1 cellular context compared by ENCODE assay signal in the genomic region with DNA sequence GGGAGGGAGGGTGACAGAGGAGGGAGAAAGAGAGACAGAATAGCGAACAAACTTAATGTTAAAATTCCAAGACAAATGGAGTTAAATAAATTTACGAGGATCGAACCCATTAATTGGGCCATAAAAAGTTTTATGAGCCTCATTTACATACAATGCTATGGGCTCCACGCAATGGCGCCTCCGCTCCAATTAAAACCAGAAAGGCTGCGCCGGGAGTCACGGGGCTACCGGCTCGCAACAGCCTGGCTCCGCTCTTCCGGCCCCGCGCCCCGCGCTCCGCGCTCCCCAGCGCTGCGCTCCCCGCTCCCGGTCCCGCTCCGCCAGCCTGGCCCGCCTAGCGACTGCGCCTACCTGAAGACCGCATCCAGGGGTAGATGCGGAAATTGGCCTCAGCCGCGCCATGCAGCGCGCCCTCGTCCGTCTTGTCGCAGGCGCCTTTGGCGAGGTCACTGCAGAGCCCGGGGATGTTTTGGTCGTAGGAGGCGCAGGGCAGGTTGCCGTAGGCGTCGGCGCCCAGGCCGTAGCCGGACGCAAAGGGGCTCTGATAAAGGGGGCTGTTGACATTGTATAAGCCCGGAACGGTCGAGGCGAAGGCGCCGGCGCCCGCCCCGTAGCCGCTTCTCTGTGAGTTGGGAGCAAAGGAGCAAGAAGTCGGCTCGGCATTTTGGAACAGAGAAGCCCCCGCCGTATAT.
TF ChIP-seq lines count a peak whose summit lies in the region.

No MANE protein-coding gene starts in this region.

TF ChIP-seq in HepG2, 621 proteins besides CTCF, POLR2A, EP300 and RAD21:
- TF ChIP-seq ZNF367 (CRISPR knock-in tag; IDR thresholded peaks at IDR 0.05; ENCODE audit: borderline replicate concordance): no peak
- TF ChIP-seq, protein P1, sequence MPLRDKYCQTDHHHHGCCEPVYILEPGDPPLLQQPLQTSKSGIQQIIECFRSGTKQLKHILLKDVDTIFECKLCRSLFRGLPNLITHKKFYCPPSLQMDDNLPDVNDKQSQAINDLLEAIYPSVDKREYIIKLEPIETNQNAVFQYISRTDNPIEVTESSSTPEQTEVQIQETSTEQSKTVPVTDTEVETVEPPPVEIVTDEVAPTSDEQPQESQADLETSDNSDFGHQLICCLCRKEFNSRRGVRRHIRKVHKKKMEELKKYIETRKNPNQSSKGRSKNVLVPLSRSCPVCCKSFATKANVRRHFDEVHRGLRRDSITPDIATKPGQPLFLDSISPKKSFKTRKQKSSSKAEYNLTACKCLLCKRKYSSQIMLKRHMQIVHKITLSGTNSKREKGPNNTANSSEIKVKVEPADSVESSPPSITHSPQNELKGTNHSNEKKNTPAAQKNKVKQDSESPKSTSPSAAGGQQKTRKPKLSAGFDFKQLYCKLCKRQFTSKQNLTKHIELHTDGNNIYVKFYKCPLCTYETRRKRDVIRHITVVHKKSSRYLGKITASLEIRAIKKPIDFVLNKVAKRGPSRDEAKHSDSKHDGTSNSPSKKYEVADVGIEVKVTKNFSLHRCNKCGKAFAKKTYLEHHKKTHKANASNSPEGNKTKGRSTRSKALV (CRISPR knock-in tag; IDR thresholded peaks at IDR 0.05): peak; percentile 97
- TF ChIP-seq PHF8 (CRISPR knock-in tag; IDR thresholded peaks at IDR 0.05): 0 out of 2 replicates have a peak, but pooled peaks have one; percentile 8
- TF ChIP-seq HNRNPLL (IDR thresholded peaks at IDR 0.05; ENCODE audit: low read depth, low read length, poor library complexity, severe bottlenecking): peak; percentile 13
- no peak for TF ChIP-seq ISL2 (CRISPR knock-in tag; IDR thresholded peaks at IDR 0.05)
- TF ChIP-seq, protein P2, sequence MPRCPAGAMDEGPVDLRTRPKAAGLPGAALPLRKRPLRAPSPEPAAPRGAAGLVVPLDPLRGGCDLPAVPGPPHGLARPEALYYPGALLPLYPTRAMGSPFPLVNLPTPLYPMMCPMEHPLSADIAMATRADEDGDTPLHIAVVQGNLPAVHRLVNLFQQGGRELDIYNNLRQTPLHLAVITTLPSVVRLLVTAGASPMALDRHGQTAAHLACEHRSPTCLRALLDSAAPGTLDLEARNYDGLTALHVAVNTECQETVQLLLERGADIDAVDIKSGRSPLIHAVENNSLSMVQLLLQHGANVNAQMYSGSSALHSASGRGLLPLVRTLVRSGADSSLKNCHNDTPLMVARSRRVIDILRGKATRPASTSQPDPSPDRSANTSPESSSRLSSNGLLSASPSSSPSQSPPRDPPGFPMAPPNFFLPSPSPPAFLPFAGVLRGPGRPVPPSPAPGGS (CRISPR knock-in tag; IDR thresholded peaks at IDR 0.05): no peak
- TF ChIP-seq, protein P3, sequence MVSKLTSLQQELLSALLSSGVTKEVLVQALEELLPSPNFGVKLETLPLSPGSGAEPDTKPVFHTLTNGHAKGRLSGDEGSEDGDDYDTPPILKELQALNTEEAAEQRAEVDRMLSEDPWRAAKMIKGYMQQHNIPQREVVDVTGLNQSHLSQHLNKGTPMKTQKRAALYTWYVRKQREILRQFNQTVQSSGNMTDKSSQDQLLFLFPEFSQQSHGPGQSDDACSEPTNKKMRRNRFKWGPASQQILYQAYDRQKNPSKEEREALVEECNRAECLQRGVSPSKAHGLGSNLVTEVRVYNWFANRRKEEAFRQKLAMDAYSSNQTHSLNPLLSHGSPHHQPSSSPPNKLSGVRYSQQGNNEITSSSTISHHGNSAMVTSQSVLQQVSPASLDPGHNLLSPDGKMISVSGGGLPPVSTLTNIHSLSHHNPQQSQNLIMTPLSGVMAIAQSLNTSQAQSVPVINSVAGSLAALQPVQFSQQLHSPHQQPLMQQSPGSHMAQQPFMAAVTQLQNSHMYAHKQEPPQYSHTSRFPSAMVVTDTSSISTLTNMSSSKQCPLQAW (CRISPR knock-in tag; IDR thresholded peaks at IDR 0.05): no peak
- no peak for TF ChIP-seq MATR3 (CRISPR knock-in tag; IDR thresholded peaks at IDR 0.05)
- no peak for TF ChIP-seq KDM5B (CRISPR knock-in tag; IDR thresholded peaks at IDR 0.05; ENCODE audit: borderline replicate concordance)
- TF ChIP-seq, protein P4, sequence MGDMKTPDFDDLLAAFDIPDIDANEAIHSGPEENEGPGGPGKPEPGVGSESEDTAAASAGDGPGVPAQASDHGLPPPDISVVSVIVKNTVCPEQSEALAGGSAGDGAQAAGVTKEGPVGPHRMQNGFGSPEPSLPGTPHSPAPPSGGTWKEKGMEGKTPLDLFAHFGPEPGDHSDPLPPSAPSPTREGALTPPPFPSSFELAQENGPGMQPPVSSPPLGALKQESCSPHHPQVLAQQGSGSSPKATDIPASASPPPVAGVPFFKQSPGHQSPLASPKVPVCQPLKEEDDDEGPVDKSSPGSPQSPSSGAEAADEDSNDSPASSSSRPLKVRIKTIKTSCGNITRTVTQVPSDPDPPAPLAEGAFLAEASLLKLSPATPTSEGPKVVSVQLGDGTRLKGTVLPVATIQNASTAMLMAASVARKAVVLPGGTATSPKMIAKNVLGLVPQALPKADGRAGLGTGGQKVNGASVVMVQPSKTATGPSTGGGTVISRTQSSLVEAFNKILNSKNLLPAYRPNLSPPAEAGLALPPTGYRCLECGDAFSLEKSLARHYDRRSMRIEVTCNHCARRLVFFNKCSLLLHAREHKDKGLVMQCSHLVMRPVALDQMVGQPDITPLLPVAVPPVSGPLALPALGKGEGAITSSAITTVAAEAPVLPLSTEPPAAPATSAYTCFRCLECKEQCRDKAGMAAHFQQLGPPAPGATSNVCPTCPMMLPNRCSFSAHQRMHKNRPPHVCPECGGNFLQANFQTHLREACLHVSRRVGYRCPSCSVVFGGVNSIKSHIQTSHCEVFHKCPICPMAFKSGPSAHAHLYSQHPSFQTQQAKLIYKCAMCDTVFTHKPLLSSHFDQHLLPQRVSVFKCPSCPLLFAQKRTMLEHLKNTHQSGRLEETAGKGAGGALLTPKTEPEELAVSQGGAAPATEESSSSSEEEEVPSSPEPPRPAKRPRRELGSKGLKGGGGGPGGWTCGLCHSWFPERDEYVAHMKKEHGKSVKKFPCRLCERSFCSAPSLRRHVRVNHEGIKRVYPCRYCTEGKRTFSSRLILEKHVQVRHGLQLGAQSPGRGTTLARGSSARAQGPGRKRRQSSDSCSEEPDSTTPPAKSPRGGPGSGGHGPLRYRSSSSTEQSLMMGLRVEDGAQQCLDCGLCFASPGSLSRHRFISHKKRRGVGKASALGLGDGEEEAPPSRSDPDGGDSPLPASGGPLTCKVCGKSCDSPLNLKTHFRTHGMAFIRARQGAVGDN (CRISPR knock-in tag; IDR thresholded peaks at IDR 0.05): peak; percentile 45
- TF ChIP-seq, protein P5, sequence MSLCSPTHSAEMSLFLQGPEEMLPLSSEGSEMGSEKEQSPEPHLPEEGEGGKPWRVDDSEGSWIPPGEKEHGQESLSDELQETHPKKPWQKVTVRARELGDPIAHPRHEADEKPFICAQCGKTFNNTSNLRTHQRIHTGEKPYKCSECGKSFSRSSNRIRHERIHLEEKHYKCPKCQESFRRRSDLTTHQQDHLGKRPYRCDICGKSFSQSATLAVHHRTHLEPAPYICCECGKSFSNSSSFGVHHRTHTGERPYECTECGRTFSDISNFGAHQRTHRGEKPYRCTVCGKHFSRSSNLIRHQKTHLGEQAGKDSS (CRISPR knock-in tag; IDR thresholded peaks at IDR 0.05; ENCODE audit: borderline replicate concordance, low read depth): no peak
- no peak for TF ChIP-seq ZNF337 (CRISPR knock-in tag; IDR thresholded peaks at IDR 0.05; ENCODE audit: borderline replicate concordance, low read depth)
- TF ChIP-seq ZBTB33 (CRISPR knock-in tag; IDR thresholded peaks at IDR 0.05): peak; percentile 56; the same call in 1 of the 2 replicates
